Comparison of ENCODE assay signal across 10 cellular contexts in the genomic region with DNA sequence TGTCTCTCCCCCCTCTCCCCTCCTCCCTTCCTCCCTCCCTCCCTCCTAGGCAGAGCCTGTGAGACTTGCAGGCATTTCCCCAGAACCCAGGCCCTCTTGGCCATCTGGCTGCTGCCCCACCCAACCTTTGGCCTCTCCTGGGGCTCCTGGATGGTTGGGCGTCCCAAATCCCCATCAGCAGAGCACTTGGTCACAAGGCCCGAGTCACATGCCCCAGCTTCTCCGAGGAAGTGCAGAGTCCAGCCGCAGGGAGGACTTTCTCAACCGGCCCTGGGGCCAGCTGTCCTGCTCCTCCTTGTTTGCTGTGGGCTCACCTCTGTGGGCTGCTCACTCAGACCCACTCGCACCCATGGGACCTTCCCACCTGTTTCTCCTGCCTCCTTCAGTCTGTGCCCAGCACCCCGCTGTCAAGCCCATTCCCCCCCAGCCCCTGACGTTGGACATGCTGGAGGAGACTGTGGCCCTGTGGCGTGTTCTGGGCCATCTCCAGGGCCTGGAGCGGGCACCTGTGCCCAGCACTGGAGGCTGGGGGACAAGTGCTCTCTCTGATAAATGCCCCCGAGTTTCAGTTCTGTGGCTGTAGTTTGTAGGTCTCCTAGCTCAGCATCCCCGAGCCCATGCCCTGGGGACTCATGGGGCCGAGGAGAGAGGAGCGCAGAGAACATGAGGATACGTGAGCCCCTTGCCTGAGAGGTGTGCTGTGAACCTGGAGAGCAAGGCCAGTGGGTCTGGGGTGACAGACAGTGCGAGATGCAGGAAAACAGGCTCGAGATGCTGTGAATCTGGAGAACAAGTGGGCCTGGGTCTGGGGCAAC. TPM values are rescaled to one million over a fixed set of nuclear protein-coding genes. Genes with fewer than 3 reads are reported as not detected.
A peak's percentile ranks its signal among the peaks of the same experiment; 100 is the strongest.
DNase-seq lines count a peak whose midpoint lies in the region; ATAC-seq and TF ChIP-seq lines count a peak whose summit lies in the region.
"Had no signal": no experiment of that assay in that cellular context is flagged by ENCODE, and none has a peak within 500 bp of the region (broad histone marks: within the 10 kb centered on the region; RNA-seq: fewer than 3 reads in every experiment).

No MANE protein-coding gene starts in this region.

- no peaks in the 10 kb centered on the region for H3K9me3 ChIP-seq in SK-N-SH
- H3K9me3 ChIP-seq in lower lobe of right lung, result no peaks in the 10 kb centered on the region
- no peaks in the 10 kb centered on the region for H3K9me3 ChIP-seq in testis
- H3K9me3 ChIP-seq: A549 had no signal

- H3K4me2 ChIP-seq in SK-N-SH, result no peak overlapping the region
- H3K4me2 ChIP-seq: A549 had no signal

- intact Hi-C loops in lower lobe of right lung (cut with DNase I), result no loop called here
- intact Hi-C loops in testis (cut with DNase I; ENCODE audit: low total_unique reads), result no loop called here

- no peaks in the 10 kb centered on the region for H3K9me2 ChIP-seq in SK-N-SH

- H3K27me3 ChIP-seq in SK-N-SH (ENCODE audit: insufficient read depth), result no peaks in the 10 kb centered on the region
- H3K27me3 ChIP-seq in lower lobe of right lung (ENCODE audit: low read depth), result no peaks in the 10 kb centered on the region
- H3K27me3 ChIP-seq in testis, result no peaks in the 10 kb centered on the region

- no peak for DNase-seq in SK-N-SH
- peak; percentile 82 for DNase-seq in brain pericyte (ENCODE audit: low read depth, low spot score)
- DNase-seq in lower lobe of right lung, result peak; percentile 80
- peak; percentile 80 for DNase-seq in testis
- DNase-seq in NCI-H2227 (lab: John Stamatoyannopoulos, UW; ENCODE audit: unreplicated experiment), result no peak
- DNase-seq: NCI-H2171 treated with DMSO at 0.1 percent for 48 hours had no signal

- H2AFZ ChIP-seq in SK-N-SH (ENCODE audit: low read depth), result no peak overlapping the region

- H3K79me2 ChIP-seq in SK-N-SH (ENCODE audit: insufficient read depth), result peaks cover 28% of the 10 kb centered on the region; the same call in 1 of the 2 replicates

- no peaks in the 10 kb centered on the region for H3K36me3 ChIP-seq in SK-N-SH (replicated peaks in 1 of 2; ENCODE audit: control insufficient read depth in 1 of 2, insufficient read depth in 2 of 2, low read length in 1 of 2)
- peaks cover under 1% of the 10 kb centered on the region for H3K36me3 ChIP-seq in lower lobe of right lung
- H3K36me3 ChIP-seq in testis (ENCODE audit: low read depth, missing control alignments), result no peaks in the 10 kb centered on the region

- H3K27ac ChIP-seq in SK-N-SH (ENCODE audit: low read depth in 2 of 2, low read length in 1 of 2) (peak overlapping the region in 1 of 2 experiments; percentile 65; a peak in 1 of 4 replicates), lower lobe of right lung (peak overlapping the region; percentile 70), testis (peak overlapping the region in 1 of 2 donors; percentile 24)

- TF ChIP-seq POLR2A in testis (IDR thresholded peaks at IDR 0.05), result no peak

- WGBS in SK-N-SH (ENCODE audit: low lambda C conversion rate), result 93% methylated on average over 17 of the region's 17 CpGs
- 82 to 85% methylated on average over 17 of the region's 17 CpGs for WGBS in testis, 2 donors

- peaks cover 11 to 58% of the 10 kb centered on the region in 2 experiments for H3K4me1 ChIP-seq in SK-N-SH (ENCODE audit: control insufficient read depth in 1 of 2, insufficient read depth in 2 of 2, low read depth in 1 of 2, low read length in 1 of 2)
- H3K4me1 ChIP-seq in lower lobe of right lung, result peaks cover 82% of the 10 kb centered on the region
- peaks cover 22% of the 10 kb centered on the region for H3K4me1 ChIP-seq in testis
- H3K4me1 ChIP-seq: A549 had no signal

- no peak for TF ChIP-seq RAD21 in SK-N-SH (IDR thresholded peaks at IDR 0.05; ENCODE audit: low read length)

- CTCF ChIA-PET in SK-N-SH (lab: Yijun Ruan, JAX), result interaction anchor here (0.7 to 1.6 kb wide), 3 partner anchors 10 to 195 kb away, joined by 3 to 6 read pairs (median 4); no protein-coding TSS in a partner anchor

- no peak overlapping the region for H3K9ac ChIP-seq in SK-N-SH

- TF ChIP-seq EP300 in SK-N-SH (IDR thresholded peaks at IDR 0.05; ENCODE audit: borderline replicate concordance in 1 of 2, low read depth in 1 of 2, low read length in 1 of 2), result no peak

- TF ChIP-seq CTCF in SK-N-SH (IDR thresholded peaks at IDR 0.05) (no peak), lower lobe of right lung (IDR thresholded peaks at IDR 0.05) (no peak), testis (IDR thresholded peaks at IDR 0.05) (no peak)

- H3K4me3 ChIP-seq in SK-N-SH (ENCODE audit: low read depth in 2 of 2, low read length in 1 of 2), result no peak overlapping the region
- peak overlapping the region; percentile 13 for H3K4me3 ChIP-seq in lower lobe of right lung
- no peak overlapping the region for H3K4me3 ChIP-seq in testis
- H3K4me3 ChIP-seq: A549 had no signal

- peaks cover 20% of the 10 kb centered on the region for H3F3A ChIP-seq in SK-N-SH (replicated peaks; ENCODE audit: insufficient read depth)

- ATAC-seq in SK-N-SH treated with all-trans-retinoic acid at 6 μM for 48 hours, result no peak
- peak; percentile 31 to 35 for ATAC-seq in lower lobe of right lung
- no peak for ATAC-seq in HG02798 (IDR thresholded peaks at IDR 0.05; ENCODE audit: poor library complexity, unreplicated experiment)
- no peak for ATAC-seq in GM21786 (IDR thresholded peaks at IDR 0.05; ENCODE audit: unreplicated experiment)
- ATAC-seq: A549 had no signal

- POLR2A ChIA-PET in SK-N-SH (lab: Yijun Ruan, JAX), result no interaction called here

- H4K20me1 ChIP-seq in SK-N-SH (ENCODE audit: insufficient read depth), result no peaks in the 10 kb centered on the region

TF ChIP-seq in SK-N-SH, 30 proteins besides CTCF, POLR2A, EP300 and RAD21:
- TF ChIP-seq, protein P1, sequence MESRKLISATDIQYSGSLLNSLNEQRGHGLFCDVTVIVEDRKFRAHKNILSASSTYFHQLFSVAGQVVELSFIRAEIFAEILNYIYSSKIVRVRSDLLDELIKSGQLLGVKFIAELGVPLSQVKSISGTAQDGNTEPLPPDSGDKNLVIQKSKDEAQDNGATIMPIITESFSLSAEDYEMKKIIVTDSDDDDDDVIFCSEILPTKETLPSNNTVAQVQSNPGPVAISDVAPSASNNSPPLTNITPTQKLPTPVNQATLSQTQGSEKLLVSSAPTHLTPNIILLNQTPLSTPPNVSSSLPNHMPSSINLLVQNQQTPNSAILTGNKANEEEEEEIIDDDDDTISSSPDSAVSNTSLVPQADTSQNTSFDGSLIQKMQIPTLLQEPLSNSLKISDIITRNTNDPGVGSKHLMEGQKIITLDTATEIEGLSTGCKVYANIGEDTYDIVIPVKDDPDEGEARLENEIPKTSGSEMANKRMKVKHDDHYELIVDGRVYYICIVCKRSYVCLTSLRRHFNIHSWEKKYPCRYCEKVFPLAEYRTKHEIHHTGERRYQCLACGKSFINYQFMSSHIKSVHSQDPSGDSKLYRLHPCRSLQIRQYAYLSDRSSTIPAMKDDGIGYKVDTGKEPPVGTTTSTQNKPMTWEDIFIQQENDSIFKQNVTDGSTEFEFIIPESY (IDR thresholded peaks at IDR 0.05; ENCODE audit: borderline replicate concordance, low read depth), result no peak
- TF ChIP-seq TEAD4 (IDR thresholded peaks at IDR 0.05; ENCODE audit: borderline replicate concordance, insufficient read depth) (no peak), FOXJ3 (CRISPR knock-in tag; IDR thresholded peaks at IDR 0.05) (0 out of 2 replicates have a peak, but pooled peaks have one; percentile 12)

TF ChIP-seq in SK-N-SH treated with all-trans-retinoic acid at 6 μM for 48 hours, 23 proteins besides CTCF, POLR2A, EP300 and RAD21 (continues in another document):
- TF ChIP-seq ISL1 (CRISPR knock-in tag; IDR thresholded peaks at IDR 0.05) (no peak), TCF4 (CRISPR knock-in tag; IDR thresholded peaks at IDR 0.05; ENCODE audit: borderline replicate concordance) (no peak), ZC3H10 (CRISPR knock-in tag; IDR thresholded peaks at IDR 0.05) (no peak), ZNF8 (CRISPR knock-in tag; IDR thresholded peaks at IDR 0.05) (no peak), ZFP30 (CRISPR knock-in tag; IDR thresholded peaks at IDR 0.05) (no peak), RARB (CRISPR knock-in tag; IDR thresholded peaks at IDR 0.05) (no peak), ZNF565 (CRISPR knock-in tag; conservative IDR thresholded peaks at IDR 0.05; ENCODE audit: low read depth) (no peak)
- TF ChIP-seq, protein P2, sequence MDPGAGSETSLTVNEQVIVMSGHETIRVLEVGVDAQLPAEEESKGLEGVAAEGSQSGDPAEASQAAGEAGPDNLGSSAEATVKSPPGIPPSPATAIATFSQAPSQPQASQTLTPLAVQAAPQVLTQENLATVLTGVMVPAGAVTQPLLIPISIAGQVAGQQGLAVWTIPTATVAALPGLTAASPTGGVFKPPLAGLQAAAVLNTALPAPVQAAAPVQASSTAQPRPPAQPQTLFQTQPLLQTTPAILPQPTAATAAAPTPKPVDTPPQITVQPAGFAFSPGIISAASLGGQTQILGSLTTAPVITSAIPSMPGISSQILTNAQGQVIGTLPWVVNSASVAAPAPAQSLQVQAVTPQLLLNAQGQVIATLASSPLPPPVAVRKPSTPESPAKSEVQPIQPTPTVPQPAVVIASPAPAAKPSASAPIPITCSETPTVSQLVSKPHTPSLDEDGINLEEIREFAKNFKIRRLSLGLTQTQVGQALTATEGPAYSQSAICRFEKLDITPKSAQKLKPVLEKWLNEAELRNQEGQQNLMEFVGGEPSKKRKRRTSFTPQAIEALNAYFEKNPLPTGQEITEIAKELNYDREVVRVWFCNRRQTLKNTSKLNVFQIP (CRISPR knock-in tag; IDR thresholded peaks at IDR 0.05; ENCODE audit: borderline replicate concordance, low read depth), result no peak
- TF ChIP-seq, protein P3, sequence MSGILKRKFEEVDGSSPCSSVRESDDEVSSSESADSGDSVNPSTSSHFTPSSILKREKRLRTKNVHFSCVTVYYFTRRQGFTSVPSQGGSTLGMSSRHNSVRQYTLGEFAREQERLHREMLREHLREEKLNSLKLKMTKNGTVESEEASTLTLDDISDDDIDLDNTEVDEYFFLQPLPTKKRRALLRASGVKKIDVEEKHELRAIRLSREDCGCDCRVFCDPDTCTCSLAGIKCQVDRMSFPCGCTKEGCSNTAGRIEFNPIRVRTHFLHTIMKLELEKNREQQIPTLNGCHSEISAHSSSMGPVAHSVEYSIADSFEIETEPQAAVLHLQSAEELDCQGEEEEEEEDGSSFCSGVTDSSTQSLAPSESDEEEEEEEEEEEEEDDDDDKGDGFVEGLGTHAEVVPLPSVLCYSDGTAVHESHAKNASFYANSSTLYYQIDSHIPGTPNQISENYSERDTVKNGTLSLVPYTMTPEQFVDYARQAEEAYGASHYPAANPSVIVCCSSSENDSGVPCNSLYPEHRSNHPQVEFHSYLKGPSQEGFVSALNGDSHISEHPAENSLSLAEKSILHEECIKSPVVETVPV (CRISPR knock-in tag; IDR thresholded peaks at IDR 0.05), result no peak

RNA-seq across cellular contexts. Expression of a gene that starts 42.3 kb away (rescaled TPM):
- polyA plus RNA-seq in SK-N-SH (2012; rRNA removed) (not detected in 2 replicates), testis (ENCODE audit: insufficient read depth, low read depth, low replicate concordance) (0.21 TPM)
- polyA plus RNA-seq in SK-N-SH (2012; cell fraction: cytosol; rRNA removed), result not detected in 2 replicates
- polyA plus RNA-seq in SK-N-SH (2012; cell fraction: nucleus; rRNA removed), result not detected in 2 replicates
- total RNA-seq in lower lobe of right lung (4.7 TPM), testis (under 1 TPM; 0.50 to 0.63 TPM)
- polyA plus RNA-seq: A549 had no signal

Comparison
In these comparisons a context has a peak if more than half of its experiments do, and no peak if none do; other contexts are left out.
1. DNase-seq: peak in brain pericyte (single experiment), lower lobe of right lung (single experiment) and testis (single experiment); none in SK-N-SH (single experiment) and NCI-H2227 (single experiment).
2. ATAC-seq: peak in lower lobe of right lung (2 of 2); none in SK-N-SH treated with all-trans-retinoic acid at 6 μM for 48 hours (single experiment), HG02798 (single experiment) and GM21786 (single experiment).